ENCODE assay signal across 8 cellular contexts in genomic region chr21:41933259-41934079, GRCh38. TPM values are rescaled to one million over a fixed set of nuclear protein-coding genes. Genes with fewer than 3 reads are reported as not detected.
A peak's percentile ranks its signal among the peaks of the same experiment; 100 is the strongest.
DNase-seq lines count a peak whose midpoint lies in the region; ATAC-seq, FAIRE-seq and TF ChIP-seq lines count a peak whose summit lies in the region.

No MANE protein-coding gene starts in this region.

- H3K79me2 ChIP-seq in smooth muscle cell (ENCODE audit: low read depth), result no peaks in the 10 kb centered on the region

- no peak for TF ChIP-seq POLR2A in H54 (IDR thresholded peaks at IDR 0.05; ENCODE audit: low read depth, low read length)

- no peaks in the 10 kb centered on the region for H3K9me3 Mint-ChIP-seq in immature natural killer cell

- H3K9me3 ChIP-seq in smooth muscle cell (replicated peaks; ENCODE audit: low read depth), result no peaks in the 10 kb centered on the region

- peaks cover 6 to 24% (median 10%) of the 10 kb centered on the region in 3 donors for H3K27me3 Mint-ChIP-seq in immature natural killer cell (ENCODE audit: low read depth in 3 of 3)

- peak overlapping the region in 4 of 5 donors; percentile 8 to 30 (median 21) for H3K4me3 Mint-ChIP-seq in immature natural killer cell

- H3K36me3 ChIP-seq in smooth muscle cell (ENCODE audit: low read depth), result no peaks in the 10 kb centered on the region

- no peak for ATAC-seq in GM21447 (IDR thresholded peaks at IDR 0.05; ENCODE audit: unreplicated experiment)
- no peak for ATAC-seq in GM18909 (IDR thresholded peaks at IDR 0.05; ENCODE audit: poor library complexity, unreplicated experiment)

- H3K27ac ChIP-seq in smooth muscle cell (ENCODE audit: low read depth), result peak overlapping the region; percentile 84

- peaks cover 13 to 28% of the 10 kb centered on the region in 2 donors for H3K4me1 Mint-ChIP-seq in immature natural killer cell

- WGBS in smooth muscle cell (ENCODE audit: low lambda C conversion rate), result 44% methylated on average over 20 of the region's 20 CpGs

- H3K27ac Mint-ChIP-seq in immature natural killer cell, result no peak overlapping the region

- TF ChIP-seq CTCF in astrocyte of the cerebellum (IDR thresholded peaks at IDR 0.05; ENCODE audit: low read depth, low read length, missing control alignments) (peak; percentile 39), smooth muscle cell (IDR thresholded peaks at IDR 0.05; ENCODE audit: borderline replicate concordance, insufficient read depth, poor library complexity, severe bottlenecking) (peak; percentile 17)

- H3K4me2 ChIP-seq in smooth muscle cell, result peak overlapping the region; percentile 76

- no peaks in the 10 kb centered on the region for H3K27me3 ChIP-seq in smooth muscle cell (ENCODE audit: low read depth)

- H2AFZ ChIP-seq in smooth muscle cell (ENCODE audit: low read depth), result peak overlapping the region; percentile 62

- H3K36me3 Mint-ChIP-seq in immature natural killer cell, result peaks cover 0 to 3% (median 0%) of the 10 kb centered on the region in 3 donors

- no peak for FAIRE-seq in H54 (lab: Jason Lieb, UNC)

- DNase-seq in HCEC 1CT, result peak; percentile 42
- no peak for DNase-seq in astrocyte of the cerebellum (ENCODE audit: low read depth)
- no peak for DNase-seq in immature natural killer cell
- no peak for DNase-seq in smooth muscle cell (lab: John Stamatoyannopoulos, UW; ENCODE audit: unreplicated experiment)
- DNase-seq in OCI-M1 (lab: John Stamatoyannopoulos, UW), result no peak
- no peak for DNase-seq in H54 (ENCODE audit: insufficient read length, low spot score)

- in situ Hi-C loops in astrocyte of the cerebellum (cut with HindIII; ENCODE audit: low sequenced_read_pairs), result loop anchor here (25.0 kb wide), 2 partner anchors 154 to 321 kb away; no protein-coding TSS in a partner anchor

- H3F3A ChIP-seq in smooth muscle cell (ENCODE audit: low read depth), result peaks cover 7% of the 10 kb centered on the region

- H4K20me1 ChIP-seq in smooth muscle cell (ENCODE audit: low read depth), result no peaks in the 10 kb centered on the region

- H3K4me3 ChIP-seq in astrocyte of the cerebellum (ENCODE audit: low read depth, low read length) (no peak overlapping the region), smooth muscle cell (no peak overlapping the region)

- H3K9ac ChIP-seq in smooth muscle cell (ENCODE audit: low read depth), result no peak overlapping the region

- H3K4me1 ChIP-seq in smooth muscle cell (ENCODE audit: low read depth), result peaks cover 13% of the 10 kb centered on the region

RNA-seq across cellular contexts. Expression of gene C2CD2, which starts 20.3 kb away (rescaled TPM):
- polyA plus RNA-seq in immature natural killer cell (1 to 10 TPM in 2 of 3 donors, not detected in 1; 2.1 TPM), smooth muscle cell (3.4 and 4.2 TPM in 2 replicates)
- total RNA-seq in smooth muscle cell, result 6.1 and 6.2 TPM in 2 replicates

RNA-seq across cellular contexts. Expression of gene PRDM15, which starts 54.3 kb away (rescaled TPM):
- 1 to 10 TPM in 2 of 3 donors, not detected in 1; 1.3 to 3.5 TPM for polyA plus RNA-seq in immature natural killer cell
- total RNA-seq in smooth muscle cell, result 5.4 and 6.8 TPM in 2 replicates
- 2.0 and 5.9 TPM in 2 replicates for polyA plus RNA-seq in smooth muscle cell
